Comparison of ENCODE assay signal across 9 cellular contexts in the genomic region with DNA sequence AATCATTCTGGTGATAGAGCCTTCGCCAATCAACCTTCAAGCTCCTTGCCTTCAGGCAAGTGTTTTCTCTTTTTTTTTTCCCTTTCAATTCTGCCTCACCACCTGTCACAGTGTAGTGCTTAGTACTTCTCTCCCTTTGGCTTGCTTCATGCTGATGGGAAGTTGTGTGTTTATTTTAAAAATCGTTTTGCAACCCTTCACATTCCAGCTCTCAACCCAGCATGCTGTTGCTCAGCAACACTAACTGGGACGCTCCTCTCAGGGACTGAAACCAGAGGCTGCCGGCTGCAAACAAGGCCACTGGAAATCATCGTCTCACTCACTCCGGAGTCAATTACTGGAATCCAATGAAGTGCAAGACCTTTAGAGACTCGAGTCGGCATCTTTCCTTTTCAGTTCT.
DNase-seq lines count a peak whose midpoint lies in the region; ATAC-seq and TF ChIP-seq lines count a peak whose summit lies in the region.
"Had no signal": no experiment of that assay in that cellular context is flagged by ENCODE, and none has a peak within 500 bp of the region (broad histone marks: within the 10 kb centered on the region; RNA-seq: fewer than 3 reads in every experiment).

No MANE protein-coding gene starts in this region.

- no peak for TF ChIP-seq POLR2A in stomach (IDR thresholded peaks at IDR 0.05)

- peaks cover 5 to 16% (median 10%) of the 10 kb centered on the region in 4 donors for H3K4me1 ChIP-seq in liver (ENCODE audit: control insufficient read depth in 4 of 4, insufficient read depth in 4 of 4, low read length in 3 of 4)
- peaks cover 0 to 3% of the 10 kb centered on the region in 2 donors for H3K4me1 ChIP-seq in aorta (ENCODE audit: control insufficient read depth in 1 of 2, insufficient read depth in 2 of 2, low read length in 2 of 2)
- H3K4me1 ChIP-seq in stomach: peaks cover 0 to 35% (median 15%) of the 10 kb centered on the region in 4 donors

- DNase-seq in NCI-H524 (lab: John Stamatoyannopoulos, UW) (peak; percentile 47 to 69), NCI-H524 treated with DMSO at 0.1 percent for 48 hours (lab: John Stamatoyannopoulos, UW) (no peak), brain pericyte (ENCODE audit: low read depth, low spot score) (peak; percentile 33), aorta (peak in 1 of 2 donors; percentile 57), GDM1 (lab: John Stamatoyannopoulos, UW) (no peak), stomach (no peak)
- DNase-seq: KBM-7 had no signal

- H3K27me3 ChIP-seq in liver (ENCODE audit: control insufficient read depth in 4 of 4, insufficient read depth in 4 of 4, low read length in 3 of 4) (no peaks in the 10 kb centered on the region), aorta (ENCODE audit: control insufficient read depth in 1 of 2, insufficient read depth in 2 of 2, low read length in 1 of 2) (no peaks in the 10 kb centered on the region), stomach (no peaks in the 10 kb centered on the region)

- peak overlapping the region; percentile 17 to 37 for H3K27ac ChIP-seq in liver (ENCODE audit: low read depth in 1 of 2, low read length in 2 of 2)
- no peak overlapping the region for H3K27ac ChIP-seq in aorta (ENCODE audit: low read depth in 1 of 2, low read length in 2 of 2)
- no peak overlapping the region for H3K27ac ChIP-seq in stomach

- 19% methylated on average over 8 of the region's 8 CpGs for WGBS in liver
- 19 to 23% methylated on average over 8 of the region's 8 CpGs for WGBS in aorta, 2 donors
- WGBS in stomach, 5 donors: 13 to 35% (median 21%) methylated on average over 8 of the region's 8 CpGs

- H3K36me3 ChIP-seq in liver (ENCODE audit: control insufficient read depth in 4 of 4, insufficient read depth in 3 of 4, low read depth in 1 of 4, low read length in 3 of 4): no peaks in the 10 kb centered on the region
- H3K36me3 ChIP-seq in aorta (ENCODE audit: control insufficient read depth in 1 of 2, insufficient read depth in 2 of 2, low read length in 1 of 2): no peaks in the 10 kb centered on the region
- H3K36me3 ChIP-seq in stomach: no peaks in the 10 kb centered on the region

- no peaks in the 10 kb centered on the region for H3K9me3 ChIP-seq in liver (ENCODE audit: control insufficient read depth in 4 of 4, low read length in 3 of 4)
- H3K9me3 ChIP-seq in aorta (ENCODE audit: control insufficient read depth, low read length): no peaks in the 10 kb centered on the region
- no peaks in the 10 kb centered on the region for H3K9me3 ChIP-seq in stomach

- peak; percentile 32 to 49 for TF ChIP-seq RAD21 in liver (IDR thresholded peaks at IDR 0.05)

- TF ChIP-seq EP300 in stomach (IDR thresholded peaks at IDR 0.05): no peak

- H3K4me3 ChIP-seq in liver (ENCODE audit: low read depth in 1 of 3, low read length in 3 of 3) (peak overlapping the region in 1 of 3 donors; percentile 29), aorta (ENCODE audit: low read length in 2 of 2) (no peak overlapping the region), stomach (no peak overlapping the region)

- intact Hi-C loops in aorta (cut with DNase I) (no loop called here), stomach (cut with DNase I; ENCODE audit: low total_unique reads) (no loop called here)

- ATAC-seq in aorta (ENCODE audit: low FRiP score) (peak; percentile 79), GM19397 (IDR thresholded peaks at IDR 0.05; ENCODE audit: unreplicated experiment) (no peak)

- no peak for TF ChIP-seq CTCF in liver (IDR thresholded peaks at IDR 0.05; ENCODE audit: low read depth, low read length, missing input control)
- no peak for TF ChIP-seq CTCF in stomach (IDR thresholded peaks at IDR 0.05)

- H3K9ac ChIP-seq in liver (ENCODE audit: low read depth in 1 of 2, low read length in 2 of 2): no peak overlapping the region

TF ChIP-seq in liver, 16 proteins besides CTCF, POLR2A, EP300 and RAD21:
- TF ChIP-seq, protein P1, sequence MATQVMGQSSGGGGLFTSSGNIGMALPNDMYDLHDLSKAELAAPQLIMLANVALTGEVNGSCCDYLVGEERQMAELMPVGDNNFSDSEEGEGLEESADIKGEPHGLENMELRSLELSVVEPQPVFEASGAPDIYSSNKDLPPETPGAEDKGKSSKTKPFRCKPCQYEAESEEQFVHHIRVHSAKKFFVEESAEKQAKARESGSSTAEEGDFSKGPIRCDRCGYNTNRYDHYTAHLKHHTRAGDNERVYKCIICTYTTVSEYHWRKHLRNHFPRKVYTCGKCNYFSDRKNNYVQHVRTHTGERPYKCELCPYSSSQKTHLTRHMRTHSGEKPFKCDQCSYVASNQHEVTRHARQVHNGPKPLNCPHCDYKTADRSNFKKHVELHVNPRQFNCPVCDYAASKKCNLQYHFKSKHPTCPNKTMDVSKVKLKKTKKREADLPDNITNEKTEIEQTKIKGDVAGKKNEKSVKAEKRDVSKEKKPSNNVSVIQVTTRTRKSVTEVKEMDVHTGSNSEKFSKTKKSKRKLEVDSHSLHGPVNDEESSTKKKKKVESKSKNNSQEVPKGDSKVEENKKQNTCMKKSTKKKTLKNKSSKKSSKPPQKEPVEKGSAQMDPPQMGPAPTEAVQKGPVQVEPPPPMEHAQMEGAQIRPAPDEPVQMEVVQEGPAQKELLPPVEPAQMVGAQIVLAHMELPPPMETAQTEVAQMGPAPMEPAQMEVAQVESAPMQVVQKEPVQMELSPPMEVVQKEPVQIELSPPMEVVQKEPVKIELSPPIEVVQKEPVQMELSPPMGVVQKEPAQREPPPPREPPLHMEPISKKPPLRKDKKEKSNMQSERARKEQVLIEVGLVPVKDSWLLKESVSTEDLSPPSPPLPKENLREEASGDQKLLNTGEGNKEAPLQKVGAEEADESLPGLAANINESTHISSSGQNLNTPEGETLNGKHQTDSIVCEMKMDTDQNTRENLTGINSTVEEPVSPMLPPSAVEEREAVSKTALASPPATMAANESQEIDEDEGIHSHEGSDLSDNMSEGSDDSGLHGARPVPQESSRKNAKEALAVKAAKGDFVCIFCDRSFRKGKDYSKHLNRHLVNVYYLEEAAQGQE (IDR thresholded peaks at IDR 0.05): peak; percentile 25
- TF ChIP-seq FOXA2 (IDR thresholded peaks at IDR 0.05) (peak; percentile 75), YY1 (IDR thresholded peaks at IDR 0.05) (peak; percentile 51), FOXA1 (IDR thresholded peaks at IDR 0.05) (peak; percentile 84), HNF4A (conservative IDR thresholded peaks at IDR 0.05) (peak in 1 of 2 donors; percentile 38), SP1 (IDR thresholded peaks at IDR 0.05) (peak; percentile 64), EGR1 (IDR thresholded peaks at IDR 0.05; ENCODE audit: low read depth in 2 of 2) (no peak), NR2F2 (IDR thresholded peaks at IDR 0.05) (peak; percentile 45), TAF1 (conservative IDR thresholded peaks at IDR 0.05) (no peak), HNF4G (IDR thresholded peaks at IDR 0.05) (no peak), JUND (IDR thresholded peaks at IDR 0.05) (peak in 1 of 2 donors; percentile 36), GABPA (IDR thresholded peaks at IDR 0.05 in 1 of 2, conservative IDR thresholded peaks at IDR 0.05 in 1 of 2) (no peak), RXRA (IDR thresholded peaks at IDR 0.05) (peak in 1 of 2 donors; percentile 56)
- TF ChIP-seq, protein P2, sequence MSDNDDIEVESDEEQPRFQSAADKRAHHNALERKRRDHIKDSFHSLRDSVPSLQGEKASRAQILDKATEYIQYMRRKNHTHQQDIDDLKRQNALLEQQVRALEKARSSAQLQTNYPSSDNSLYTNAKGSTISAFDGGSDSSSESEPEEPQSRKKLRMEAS (IDR thresholded peaks at IDR 0.05): peak; percentile 31
- TF ChIP-seq, protein P3, sequence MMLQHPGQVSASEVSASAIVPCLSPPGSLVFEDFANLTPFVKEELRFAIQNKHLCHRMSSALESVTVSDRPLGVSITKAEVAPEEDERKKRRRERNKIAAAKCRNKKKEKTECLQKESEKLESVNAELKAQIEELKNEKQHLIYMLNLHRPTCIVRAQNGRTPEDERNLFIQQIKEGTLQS (IDR thresholded peaks at IDR 0.05): no peak
- TF ChIP-seq, protein P4, sequence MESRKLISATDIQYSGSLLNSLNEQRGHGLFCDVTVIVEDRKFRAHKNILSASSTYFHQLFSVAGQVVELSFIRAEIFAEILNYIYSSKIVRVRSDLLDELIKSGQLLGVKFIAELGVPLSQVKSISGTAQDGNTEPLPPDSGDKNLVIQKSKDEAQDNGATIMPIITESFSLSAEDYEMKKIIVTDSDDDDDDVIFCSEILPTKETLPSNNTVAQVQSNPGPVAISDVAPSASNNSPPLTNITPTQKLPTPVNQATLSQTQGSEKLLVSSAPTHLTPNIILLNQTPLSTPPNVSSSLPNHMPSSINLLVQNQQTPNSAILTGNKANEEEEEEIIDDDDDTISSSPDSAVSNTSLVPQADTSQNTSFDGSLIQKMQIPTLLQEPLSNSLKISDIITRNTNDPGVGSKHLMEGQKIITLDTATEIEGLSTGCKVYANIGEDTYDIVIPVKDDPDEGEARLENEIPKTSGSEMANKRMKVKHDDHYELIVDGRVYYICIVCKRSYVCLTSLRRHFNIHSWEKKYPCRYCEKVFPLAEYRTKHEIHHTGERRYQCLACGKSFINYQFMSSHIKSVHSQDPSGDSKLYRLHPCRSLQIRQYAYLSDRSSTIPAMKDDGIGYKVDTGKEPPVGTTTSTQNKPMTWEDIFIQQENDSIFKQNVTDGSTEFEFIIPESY (IDR thresholded peaks at IDR 0.05): peak; percentile 27

Comparison
In these comparisons a context has a peak if more than half of its experiments do, and no peak if none do; other contexts are left out.
1. DNase-seq: peak in NCI-H524 (2 of 2) and brain pericyte (single experiment); none in NCI-H524 treated with DMSO at 0.1 percent for 48 hours (single experiment), GDM1 (single experiment) and stomach (single experiment).
2. H3K27ac ChIP-seq: peak in liver (2 of 2); none in aorta (0 of 2) and stomach (0 of 5).